Comparison of ENCODE assay signal across 8 cellular contexts in the genomic region with DNA sequence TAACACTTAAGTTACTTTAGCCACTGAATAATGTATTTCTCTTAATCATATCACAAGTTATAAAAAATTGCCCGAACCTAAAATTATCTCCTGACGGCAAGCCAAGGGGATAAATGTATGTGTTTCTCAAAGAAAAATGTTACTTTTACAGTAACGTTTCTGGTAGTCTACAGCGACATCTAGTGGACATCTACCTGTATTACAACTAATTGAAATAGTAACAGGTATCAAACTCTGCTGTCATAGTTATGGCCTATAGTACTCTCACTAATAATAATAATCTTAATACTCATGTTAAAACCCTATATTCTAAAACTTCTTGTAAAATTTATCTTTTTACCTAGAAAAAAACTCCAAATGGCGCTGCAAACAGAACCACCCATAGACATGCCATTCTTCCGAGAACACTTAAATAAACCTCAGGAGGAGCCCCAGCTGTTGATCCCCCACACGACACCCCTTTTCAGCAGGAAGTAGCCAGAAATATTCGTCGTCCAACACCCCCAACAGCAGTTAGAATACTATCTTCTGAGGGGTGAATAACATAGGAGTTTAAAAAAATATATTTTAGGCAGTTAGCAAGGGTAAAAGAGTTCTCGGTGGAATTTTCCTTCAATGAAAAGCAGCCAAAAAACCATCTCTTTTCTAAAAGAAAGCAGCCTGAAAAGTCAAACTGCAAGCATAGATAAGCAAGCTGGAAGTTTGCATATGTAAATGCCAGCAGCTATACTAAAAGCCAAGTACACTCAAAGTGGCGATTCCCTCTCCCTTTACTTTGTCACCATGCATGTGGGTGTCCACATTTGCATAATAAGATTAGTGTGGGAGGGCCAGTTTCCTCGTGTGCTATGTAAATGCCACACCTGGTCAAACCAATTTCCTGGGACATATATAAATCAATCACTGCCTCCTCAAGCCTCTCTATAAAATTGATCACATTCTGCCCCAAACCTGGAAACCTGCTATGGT. TPM values are rescaled to one million over a fixed set of nuclear protein-coding genes. Genes with fewer than 3 reads are reported as not detected.
DNase-seq lines count a peak whose midpoint lies in the region; ATAC-seq, FAIRE-seq and TF ChIP-seq lines count a peak whose summit lies in the region.

No MANE protein-coding gene starts in this region.

- POLR2A ChIA-PET in AG04450 (lab: Yijun Ruan, JAX) (no interaction called here), PC-3 (lab: Charles Lee; ENCODE audit: unreplicated experiment) (no interaction called here)

- no peaks in the 10 kb centered on the region for H3K9me2 ChIP-seq in PC-3 (replicated peaks; ENCODE audit: low read length)

- H3K9me3 ChIP-seq in AG04450 (ENCODE audit: control insufficient read depth, insufficient read depth, low read length) (peaks cover 19% of the 10 kb centered on the region), PC-3 (ENCODE audit: low read length) (peaks cover 9% of the 10 kb centered on the region; the same call in 1 of the 2 replicates), uterus (peaks cover 0 to under 1% of the 10 kb centered on the region in 2 donors)

- H3K79me2 ChIP-seq in PC-3 (ENCODE audit: low read length): no peaks in the 10 kb centered on the region

- intact Hi-C loops in PC-3 (cut with micrococcal nuclease): no loop called here
- intact Hi-C loops in uterus (cut with DNase I; ENCODE audit: low total_unique reads): no loop called here

- ATAC-seq in PC-3: no peak
- no peak for ATAC-seq in HG03097 (IDR thresholded peaks at IDR 0.05; ENCODE audit: low FRiP score, unreplicated experiment)

- CTCF ChIA-PET in AG04450 (lab: Charles Lee): interaction anchor here (0.5 kb wide), 1 partner anchor 66 kb away, joined by 3 read pairs; no protein-coding TSS in a partner anchor
- CTCF ChIA-PET in PC-3 (lab: Charles Lee): no interaction called here

- no peaks in the 10 kb centered on the region for H3K27me3 ChIP-seq in AG04450 (ENCODE audit: control insufficient read depth, insufficient read depth, low read length)
- H3K27me3 ChIP-seq in PC-3 (ENCODE audit: low read length): no peaks in the 10 kb centered on the region
- no peaks in the 10 kb centered on the region for H3K27me3 ChIP-seq in uterus

- no peak overlapping the region for H3K4me2 ChIP-seq in PC-3 (ENCODE audit: low read length)

- no peak overlapping the region for H3K9ac ChIP-seq in PC-3 (ENCODE audit: low read length)

- H3K27ac ChIP-seq in AG04450 (ENCODE audit: low read depth, low read length) (no peak overlapping the region), PC-3 (ENCODE audit: low read length) (no peak overlapping the region), uterus (no peak overlapping the region)

- no peak for FAIRE-seq in GM12891 (lab: Jason Lieb, UNC)

- H3K36me3 ChIP-seq in PC-3 (ENCODE audit: low read depth, low read length): no peaks in the 10 kb centered on the region
- no peaks in the 10 kb centered on the region for H3K36me3 ChIP-seq in uterus

- H3F3A ChIP-seq in PC-3 (ENCODE audit: low read length, unreplicated experiment): no peaks in the 10 kb centered on the region

- TF ChIP-seq CTCF in AG04450 (IDR thresholded peaks at IDR 0.05; ENCODE audit: low read depth, low read length): peak; percentile 43
- TF ChIP-seq CTCF in PC-3 (conservative IDR thresholded peaks at IDR 0.05; ENCODE audit: low read depth, low read length): peak; percentile 71
- peak; percentile 47 to 76 (median 59) for TF ChIP-seq CTCF in uterus (IDR thresholded peaks at IDR 0.05)

- BruUV-seq in PC-3 (replicated peaks; lab: Mats Ljungman, UMichigan): no TSS peak

- no peak for TF ChIP-seq POLR2A in GM12891 (IDR thresholded peaks at IDR 0.05; ENCODE audit: low read depth, low read length)
- TF ChIP-seq POLR2A in uterus (IDR thresholded peaks at IDR 0.05): no peak

- DNase-seq in AG04450 (ENCODE audit: low read depth, low spot score) (no peak), GM12891 (ENCODE audit: insufficient read length, low spot score) (no peak), PC-3 (peak; percentile 30), germinal center (ENCODE audit: low spot score) (peak; percentile 12), uterus (no peak), SHP77 treated with DMSO at 0.1 percent for 48 hours (lab: John Stamatoyannopoulos, UW) (no peak)
- no peak for DNase-seq in effector CD4-positive, alpha-beta T cell

- H2AFZ ChIP-seq in PC-3 (ENCODE audit: low read length): no peak overlapping the region

- H3K4me3 ChIP-seq in AG04450 (ENCODE audit: low read depth, low read length) (no peak overlapping the region), PC-3 (ENCODE audit: low read length) (no peak overlapping the region), uterus (no peak overlapping the region)

- H4K20me1 ChIP-seq in PC-3 (ENCODE audit: low read length): no peaks in the 10 kb centered on the region

- H3K4me1 ChIP-seq in PC-3 (ENCODE audit: insufficient read depth, low read length) (no peaks in the 10 kb centered on the region), uterus (no peaks in the 10 kb centered on the region)

TF ChIP-seq in GM12891, 5 proteins besides CTCF, POLR2A, EP300 and RAD21:
- TF ChIP-seq POU2F2 (IDR thresholded peaks at IDR 0.05; ENCODE audit: low read depth, low read length) (peak; percentile 95), TAF1 (IDR thresholded peaks at IDR 0.05; ENCODE audit: low read depth, low read length) (no peak)

RNA-seq across cellular contexts. Expression of gene ZNF107, which starts 40.5 kb away (rescaled TPM):
- 2.3 and 3.2 TPM in 2 replicates for polyA plus RNA-seq in AG04450 (2011; rRNA removed)
- polyA minus RNA-seq in AG04450 (2011; rRNA and poly(A)+ RNA removed): 1.1 and 2.4 TPM in 2 replicates
- 7.5 TPM for polyA plus RNA-seq in GM12891 (2012; ENCODE audit: low read depth, missing spikeins)
- 4.3 and 4.8 TPM in 2 replicates for total RNA-seq in PC-3 (2014; rRNA removed)
- total RNA-seq in uterus: 10 to 100 TPM in 1 of 4 donors, 1 to 10 TPM in 3; 1.8 to 17.1 (median 7.2) TPM

Comparison
In these comparisons a context has a peak if more than half of its experiments do, and no peak if none do; other contexts are left out.
1. DNase-seq: peak in PC-3 (single experiment) and germinal center (single experiment); none in AG04450 (single experiment), GM12891 (single experiment), uterus (0 of 2), effector CD4-positive, alpha-beta T cell (single experiment) and SHP77 treated with DMSO at 0.1 percent for 48 hours (single experiment).
2. Peak in every context shown above with its lines, with median percentiles within 50 percentile points of each other: CTCF ChIP-seq.